In genomic region chr6:453152-453551, GRCh38 we compare ENCODE assay signal across 11 cellular contexts.
A peak's percentile ranks its signal among the peaks of the same experiment; 100 is the strongest.
DNase-seq lines count a peak whose midpoint lies in the region; ATAC-seq, FAIRE-seq and TF ChIP-seq lines count a peak whose summit lies in the region.
"Had no signal": no experiment of that assay in that cellular context is flagged by ENCODE, and none has a peak within 500 bp of the region (broad histone marks: within the 10 kb centered on the region; RNA-seq: fewer than 3 reads in every experiment).

No MANE protein-coding gene starts in this region.

- no peak for FAIRE-seq in frontal cortex (lab: Jason Lieb, UNC)
- FAIRE-seq: bronchial epithelial cell had no signal

- ATAC-seq in omental fat pad (ENCODE audit: low FRiP score), result peak; percentile 56

- no peak for TF ChIP-seq CTCF in omental fat pad (IDR thresholded peaks at IDR 0.05)
- no peak for TF ChIP-seq CTCF in GM13976 (IDR thresholded peaks at IDR 0.05; ENCODE audit: borderline replicate concordance, control extremely low read depth, extremely low read depth, insufficient read depth, missing control alignments)

- in situ Hi-C loops in GM13976 (cut with MboI; ENCODE audit: low sequenced_read_pairs, unreplicated experiment), result no loop called here

- DNase-seq in AG20443 (ENCODE audit: low spot score) (peak; percentile 76), NCI-H524 treated with DMSO at 0.1 percent for 48 hours (lab: John Stamatoyannopoulos, UW) (peak; percentile 18), frontal cortex (ENCODE audit: low spot score in 2 of 2) (peak; percentile 51 to 74), omental fat pad (ENCODE audit: low spot score) (no peak), HPDE6-E6E7 (ENCODE audit: extremely low spot score) (no peak), NCI-H128 (lab: John Stamatoyannopoulos, UW; ENCODE audit: unreplicated experiment) (no peak), HuH-7.5 (ENCODE audit: low spot score) (no peak), GM13976 (ENCODE audit: low spot score) (no peak)
- DNase-seq: NCI-H1048, T1000 had no signal

Comparison
In these comparisons a context has a peak if more than half of its experiments do, and no peak if none do; other contexts are left out.
1. DNase-seq: peak in AG20443 (single experiment), NCI-H524 treated with DMSO at 0.1 percent for 48 hours (single experiment) and frontal cortex (2 of 2); none in omental fat pad (single experiment), HPDE6-E6E7 (single experiment), NCI-H128 (single experiment), HuH-7.5 (single experiment) and GM13976 (single experiment).